Comparison of ENCODE assay signal across 14 cellular contexts in genomic region chr11:1016610-1017126, GRCh38. TPM values are rescaled to one million over a fixed set of nuclear protein-coding genes. Genes with fewer than 3 reads are reported as not detected.
DNase-seq lines count a peak whose midpoint lies in the region; ATAC-seq, FAIRE-seq and TF ChIP-seq lines count a peak whose summit lies in the region.
"Not testable (repeated sequence)": the region's sequence is repeated elsewhere in the genome, so short reads cannot be mapped to it uniquely, and the experiment has no call there.
"Had no signal": no experiment of that assay in that cellular context is flagged by ENCODE, and none has a peak within 500 bp of the region (broad histone marks: within the 10 kb centered on the region; RNA-seq: fewer than 3 reads in every experiment).

No MANE protein-coding gene starts in this region.

- intact Hi-C loops in left ventricle myocardium superior (cut with micrococcal nuclease); aorta (cut with DNase I): not testable (repeated sequence)

- in situ Hi-C loops in GM13976 (cut with MboI; ENCODE audit: low sequenced_read_pairs, unreplicated experiment), result not testable (repeated sequence)

- peaks cover 14% of the 10 kb centered on the region for H3K9me3 Mint-ChIP-seq in T-helper 2 cell treated with Interferon-gamma antibody and Interleukin-4, amounts not matched to agents 5 μg/mL and 100 μg/mL, for 36 hours
- not testable (repeated sequence) for H3K9me3 Mint-ChIP-seq in activated naive CD4-positive, alpha-beta T cell treated with anti-CD3 and anti-CD28 coated beads, Interleukin-2, amount 50 U/mL, for 24 hours; endothelial cell (ENCODE audit: unreplicated experiment)

- H3K4me1 Mint-ChIP-seq in T-helper 2 cell treated with Interferon-gamma antibody and Interleukin-4, amounts not matched to agents 5 μg/mL and 100 μg/mL, for 36 hours (ENCODE audit: low read depth), result not testable (repeated sequence)
- H3K4me1 Mint-ChIP-seq in activated naive CD4-positive, alpha-beta T cell treated with anti-CD3 and anti-CD28 coated beads, Interleukin-2, amount 50 U/mL, for 24 hours, result peaks cover 23% of the 10 kb centered on the region
- peaks cover 28% of the 10 kb centered on the region for H3K4me1 Mint-ChIP-seq in endothelial cell (ENCODE audit: unreplicated experiment)

- not testable (repeated sequence) for H3K36me3 ChIP-seq in small intestine (ENCODE audit: control insufficient read depth in 2 of 2, insufficient read depth in 2 of 2, low read length in 2 of 2); aorta (ENCODE audit: control insufficient read depth in 1 of 2, insufficient read depth in 2 of 2, low read length in 1 of 2)

- 66 to 73% (median 68%) methylated on average over 7 of the region's 7 CpGs for WGBS in small intestine, 3 donors
- WGBS in aorta, 2 donors, result 71 to 73% methylated on average over 7 of the region's 7 CpGs

- H3K9me3 ChIP-seq in small intestine (ENCODE audit: control insufficient read depth, low read depth); aorta (ENCODE audit: control insufficient read depth, low read length): not testable (repeated sequence)

- not testable (repeated sequence) for H3K27ac Mint-ChIP-seq in T-helper 2 cell treated with Interferon-gamma antibody and Interleukin-4, amounts not matched to agents 5 μg/mL and 100 μg/mL, for 36 hours
- H3K27ac Mint-ChIP-seq in activated naive CD4-positive, alpha-beta T cell treated with anti-CD3 and anti-CD28 coated beads, Interleukin-2, amount 50 U/mL, for 24 hours, result peak overlapping the region; percentile 44
- peak overlapping the region; percentile 58 for H3K27ac Mint-ChIP-seq in endothelial cell (ENCODE audit: unreplicated experiment)

- TF ChIP-seq CTCF in GM13976 (IDR thresholded peaks at IDR 0.05; ENCODE audit: borderline replicate concordance, control extremely low read depth, extremely low read depth, insufficient read depth, missing control alignments); endothelial cell (IDR thresholded peaks at IDR 0.05; ENCODE audit: unreplicated experiment): not testable (repeated sequence)

- H3K4me1 ChIP-seq in small intestine (ENCODE audit: control insufficient read depth in 2 of 2, insufficient read depth in 1 of 2, low read depth in 1 of 2, low read length in 1 of 2); aorta (ENCODE audit: control insufficient read depth in 1 of 2, insufficient read depth in 2 of 2, low read length in 2 of 2): not testable (repeated sequence)

- H3K4me3 Mint-ChIP-seq in T-helper 2 cell treated with Interferon-gamma antibody and Interleukin-4, amounts not matched to agents 5 μg/mL and 100 μg/mL, for 36 hours; activated naive CD4-positive, alpha-beta T cell treated with anti-CD3 and anti-CD28 coated beads, Interleukin-2, amount 50 U/mL, for 24 hours: not testable (repeated sequence)
- H3K4me3 Mint-ChIP-seq in endothelial cell (ENCODE audit: unreplicated experiment), result peak overlapping the region; percentile 65

- peak; percentile 19 for FAIRE-seq in small intestine (lab: Jason Lieb, UNC)

- H3K27me3 Mint-ChIP-seq in T-helper 2 cell treated with Interferon-gamma antibody and Interleukin-4, amounts not matched to agents 5 μg/mL and 100 μg/mL, for 36 hours (ENCODE audit: low read depth); activated naive CD4-positive, alpha-beta T cell treated with anti-CD3 and anti-CD28 coated beads, Interleukin-2, amount 50 U/mL, for 24 hours: not testable (repeated sequence)
- H3K27me3 Mint-ChIP-seq in endothelial cell (ENCODE audit: unreplicated experiment), result peaks cover 50% of the 10 kb centered on the region

- H3K27me3 ChIP-seq in small intestine (ENCODE audit: control insufficient read depth in 2 of 2, insufficient read depth in 2 of 2, low read length in 2 of 2); aorta (ENCODE audit: control insufficient read depth in 1 of 2, insufficient read depth in 2 of 2, low read length in 1 of 2): not testable (repeated sequence)

- ATAC-seq in left ventricle myocardium superior (peak; percentile 16), aorta (ENCODE audit: low FRiP score) (peak; percentile 57)

- H3K4me3 ChIP-seq in small intestine (ENCODE audit: low read depth in 1 of 2, low read length in 2 of 2); aorta (ENCODE audit: low read length in 2 of 2): not testable (repeated sequence)

- not testable (repeated sequence) for H3K27ac ChIP-seq in small intestine (ENCODE audit: low read depth in 1 of 2, low read length in 1 of 2); aorta (ENCODE audit: low read depth in 1 of 2, low read length in 2 of 2)

- not testable (repeated sequence) for H3K36me3 Mint-ChIP-seq in T-helper 2 cell treated with Interferon-gamma antibody and Interleukin-4, amounts not matched to agents 5 μg/mL and 100 μg/mL, for 36 hours (ENCODE audit: low read depth); activated naive CD4-positive, alpha-beta T cell treated with anti-CD3 and anti-CD28 coated beads, Interleukin-2, amount 50 U/mL, for 24 hours
- H3K36me3 Mint-ChIP-seq in endothelial cell (ENCODE audit: low read depth, unreplicated experiment), result peaks cover 46% of the 10 kb centered on the region

- DNase-seq in GM13976 (ENCODE audit: low spot score) (peak; percentile 61), mucosa of gallbladder (ENCODE audit: low spot score) (peak; percentile 19), small intestine (peak; percentile 3)
- peak; percentile 6 for DNase-seq in T-helper 2 cell treated with Interferon-gamma antibody and Interleukin-4, amounts not matched to agents 5 μg/mL and 100 μg/mL, for 36 hours (ENCODE audit: low spot score)
- not testable (repeated sequence) for DNase-seq in endothelial cell (ENCODE audit: low spot score); left ventricle myocardium superior; aorta

RNA-seq across cellular contexts. Expression of gene MUC6, which starts 19.9 kb away (rescaled TPM):
- total RNA-seq in endothelial cell (ENCODE audit: unreplicated experiment) (not detected), left ventricle myocardium superior (not detected), mucosa of gallbladder (173 TPM), aorta (not detected)
- polyA plus RNA-seq in small intestine (under 1 TPM in 2 of 3 donors, not detected in 1; 0.22 to 0.34 TPM), aorta (under 1 TPM; under 0.01 to 0.49 TPM)
- total RNA-seq: activated T-helper 2 cell treated with anti-CD3 and anti-CD28 coated beads, Interferon-gamma antibody, Interleukin-2, Interleukin-4, amounts not matched to agents 10 μg/mL and 5 μg/mL and 100 μg/mL, durations not matched to agents 14 hours and 24 hours and 36 hours; Caco-2; fibroblast of villous mesenchyme; naive thymus-derived CD8-positive, alpha-beta T cell; NCI-H460 had no signal
- polyA plus RNA-seq: naive thymus-derived CD8-positive, alpha-beta T cell had no signal

RNA-seq across cellular contexts. Expression of gene MUC2, which starts 58.0 kb away (rescaled TPM):
- total RNA-seq in endothelial cell (ENCODE audit: unreplicated experiment), result not detected
- total RNA-seq in left ventricle myocardium superior, result not detected
- total RNA-seq in mucosa of gallbladder, result 0.26 TPM
- 10 to 100 TPM in 1 of 3 donors, 1 to 10 TPM in 2; 3.0 to 57.2 (median 4.5) TPM for polyA plus RNA-seq in small intestine
- under 1 TPM; 0.06 to 0.10 TPM for total RNA-seq in aorta
- 10 to 100 TPM in 1 of 2 donors, under 1 TPM in 1; 0.08 to 11.8 TPM for polyA plus RNA-seq in aorta
- total RNA-seq: activated T-helper 2 cell treated with anti-CD3 and anti-CD28 coated beads, Interferon-gamma antibody, Interleukin-2, Interleukin-4, amounts not matched to agents 10 μg/mL and 5 μg/mL and 100 μg/mL, durations not matched to agents 14 hours and 24 hours and 36 hours; fibroblast of villous mesenchyme; kidney; naive thymus-derived CD8-positive, alpha-beta T cell; NCI-H460 had no signal
- polyA plus RNA-seq: naive thymus-derived CD8-positive, alpha-beta T cell had no signal

Comparison
In these comparisons a context has a peak if more than half of its experiments do, and no peak if none do; other contexts are left out.
1. RNA of gene MUC6, which starts 19.9 kb away (total RNA-seq): 173 TPM in mucosa of gallbladder (single experiment); not detected in aorta, not detected in endothelial cell (single experiment) and not detected in left ventricle myocardium superior (single experiment); every median in the first group is over 100 times any median in the second.